Comparison of ENCODE assay signal across 1 cellular context in genomic region chrX:130120746-130121504, GRCh38.
TF ChIP-seq lines count a peak whose summit lies in the region.

No MANE protein-coding gene starts in this region.

TF ChIP-seq in GM12878, 131 proteins besides CTCF, POLR2A, EP300 and RAD21 (continues in another document):
- no peak for TF ChIP-seq RFX5 (IDR thresholded peaks at IDR 0.05; ENCODE audit: low read depth, low read length)
- TF ChIP-seq ZSCAN29 (IDR thresholded peaks at IDR 0.05) = no peak
- TF ChIP-seq NR2C2 (IDR thresholded peaks at IDR 0.05; ENCODE audit: borderline replicate concordance, control insufficient read depth, insufficient read length, low read depth) = no peak
- no peak for TF ChIP-seq SREBF1 (IDR thresholded peaks at IDR 0.05; ENCODE audit: low read length)
- TF ChIP-seq RUNX3 (IDR thresholded peaks at IDR 0.05; ENCODE audit: low read length) = no peak
- no peak for TF ChIP-seq GABPA (IDR thresholded peaks at IDR 0.05; ENCODE audit: low read depth)
- no peak for TF ChIP-seq NFIC (IDR thresholded peaks at IDR 0.05; ENCODE audit: low read depth, low read length)
- TF ChIP-seq SMARCA5 (IDR thresholded peaks at IDR 0.05) = peak; percentile 76; the same call in 1 of the 2 replicates
- TF ChIP-seq RELB (IDR thresholded peaks at IDR 0.05; ENCODE audit: low read depth) = no peak
- TF ChIP-seq PKNOX1 (IDR thresholded peaks at IDR 0.05) = no peak
- no peak for TF ChIP-seq CREB1 (IDR thresholded peaks at IDR 0.05; ENCODE audit: low read depth)
- TF ChIP-seq PBX3 (IDR thresholded peaks at IDR 0.05; ENCODE audit: insufficient replicate concordance, low read depth, low read length) = no peak
- peak; percentile 50; the same call in 1 of the 2 replicates for TF ChIP-seq ZNF687 (IDR thresholded peaks at IDR 0.05)
- no peak for TF ChIP-seq HDAC2 (IDR thresholded peaks at IDR 0.05)
- no peak for TF ChIP-seq MYB (IDR thresholded peaks at IDR 0.05; ENCODE audit: borderline replicate concordance, low read depth, low read length)
- no peak for TF ChIP-seq WRNIP1 (IDR thresholded peaks at IDR 0.05; ENCODE audit: borderline replicate concordance, low read depth, low read length)
- TF ChIP-seq KAT2A (conservative IDR thresholded peaks at IDR 0.05; ENCODE audit: control insufficient read depth, low read depth, low read length) = no peak
- TF ChIP-seq HCFC1 (IDR thresholded peaks at IDR 0.05; ENCODE audit: low read length) = no peak
- no peak for TF ChIP-seq SPI1 (IDR thresholded peaks at IDR 0.05; ENCODE audit: borderline replicate concordance, insufficient read depth, low read depth, low read length)
- TF ChIP-seq SKIL (IDR thresholded peaks at IDR 0.05; ENCODE audit: low read depth, poor library complexity, severe bottlenecking) = no peak
- no peak for TF ChIP-seq RCOR1 (conservative IDR thresholded peaks at IDR 0.05; ENCODE audit: low read depth, low read length)
- TF ChIP-seq ZBTB40 (IDR thresholded peaks at IDR 0.05; ENCODE audit: borderline replicate concordance) = no peak
- no peak for TF ChIP-seq SP1 (IDR thresholded peaks at IDR 0.05; ENCODE audit: low read depth, low read length)
- no peak for TF ChIP-seq SIX5 (IDR thresholded peaks at IDR 0.05; ENCODE audit: low read depth, low read length, severe bottlenecking)
- 0 out of 2 replicates have a peak, but pooled peaks have one; percentile 33 for TF ChIP-seq NKRF (conservative IDR thresholded peaks at IDR 0.05)
- TF ChIP-seq BCL11A (IDR thresholded peaks at IDR 0.05; ENCODE audit: low read depth, low read length) = no peak
- no peak for TF ChIP-seq HDAC6 (IDR thresholded peaks at IDR 0.05; ENCODE audit: unreplicated experiment)
- no peak for TF ChIP-seq CHD1 (IDR thresholded peaks at IDR 0.05; ENCODE audit: low read depth, low read length)
- no peak for TF ChIP-seq RBBP5 (conservative IDR thresholded peaks at IDR 0.05)
- 0 out of 2 replicates have a peak, but pooled peaks have one; percentile 39 for TF ChIP-seq YY1 (IDR thresholded peaks at IDR 0.05; ENCODE audit: low read depth, low read length)
- TF ChIP-seq CEBPZ (IDR thresholded peaks at IDR 0.05; ENCODE audit: low read depth, low read length) = no peak
- no peak for TF ChIP-seq FOXK2 (IDR thresholded peaks at IDR 0.05)
- TF ChIP-seq HSF1 (IDR thresholded peaks at IDR 0.05; ENCODE audit: low read depth, low read length) = no peak
- 0 out of 2 replicates have a peak, but pooled peaks have one; percentile 26 for TF ChIP-seq NR2F1 (conservative IDR thresholded peaks at IDR 0.05)
- TF ChIP-seq NRF1 (conservative IDR thresholded peaks at IDR 0.05; ENCODE audit: low read depth, low read length) = no peak
